Comparison of ENCODE assay signal across 12 cellular contexts in genomic region chr1:41809716-41810115, GRCh38.
"Had no signal": no experiment of that assay in that cellular context is flagged by ENCODE, and none has a peak within 500 bp of the region (broad histone marks: within the 10 kb centered on the region; RNA-seq: fewer than 3 reads in every experiment).

No MANE protein-coding gene starts in this region.

- H3K4me3 ChIP-seq: gastrocnemius medialis, left lung, upper lobe of left lung had no signal

- H3K36me3 ChIP-seq: gastrocnemius medialis, left lung, upper lobe of left lung had no signal

- H3K36me3 Mint-ChIP-seq: T-cell had no signal

- H3K9me3 ChIP-seq: gastrocnemius medialis, left lung, upper lobe of left lung had no signal

- ATAC-seq: activated T-cell treated with anti-CD3 and anti-CD28 coated beads, Interleukin-2, amount 50 U/mL, for 4 hours; gastrocnemius medialis; sciatic nerve; T-cell had no signal

- H3K9me3 Mint-ChIP-seq: activated B cell treated with CpG ODN at 0.5 μM for 24 hours, T-cell had no signal

- H3K4me3 Mint-ChIP-seq: activated B cell treated with CpG ODN at 0.5 μM for 24 hours; activated T-cell treated with anti-CD3 and anti-CD28 coated beads, Interleukin-2, amount 50 U/mL, for 4 hours; T-cell had no signal

- H3K27ac ChIP-seq: left lung, upper lobe of left lung had no signal

- FAIRE-seq: keratinocyte had no signal

- H3K27me3 ChIP-seq: gastrocnemius medialis, left lung, upper lobe of left lung had no signal

- H3K27me3 Mint-ChIP-seq: activated B cell treated with CpG ODN at 0.5 μM for 24 hours, T-cell had no signal

- H3K27ac Mint-ChIP-seq: T-cell had no signal

- DNase-seq: activated B cell treated with CpG ODN at 0.5 μM for 24 hours; central memory CD4-positive, alpha-beta T cell; effector memory CD4-positive, alpha-beta T cell; gastrocnemius medialis; left lung; stimulated activated CD4-positive, alpha-beta T cell treated with anti-CD3 and anti-CD28 coated beads, Interleukin-12 subunit alpha, Interleukin-12 subunit beta, amount 100 ng/mL, for 4 hours; stimulated activated naive CD4-positive, alpha-beta T cell treated with Interleukin-2 at 50 U/mL for 16 hours; upper lobe of left lung had no signal
